8 cellular contexts compared by ENCODE assay signal in genomic region chr11:119084663-119085522, GRCh38. TPM values are rescaled to one million over a fixed set of nuclear protein-coding genes. Genes with fewer than 3 reads are reported as not detected.
A peak's percentile ranks its signal among the peaks of the same experiment; 100 is the strongest.
DNase-seq lines count a peak whose midpoint lies in the region; ATAC-seq and TF ChIP-seq lines count a peak whose summit lies in the region.

TSS of gene HMBS (plus strand) at chr11:119084881. CDS start at chr11:119085034, 153 bp downstream.

- no peaks in the 10 kb centered on the region for H3K27me3 Mint-ChIP-seq in chondrocyte (ENCODE audit: low read depth)

- peaks cover 3% of the 10 kb centered on the region for H3K36me3 ChIP-seq in kidney epithelial cell (ENCODE audit: control insufficient read depth, insufficient read depth, low read length)

- ATAC-seq in HG03439 (IDR thresholded peaks at IDR 0.05; ENCODE audit: unreplicated experiment): peak; percentile 77

- peaks cover 14% of the 10 kb centered on the region for H3K36me3 Mint-ChIP-seq in chondrocyte (ENCODE audit: low read depth)

- H3K4me1 Mint-ChIP-seq in chondrocyte (ENCODE audit: low read depth): peaks cover 18% of the 10 kb centered on the region

- H3K27ac Mint-ChIP-seq in chondrocyte (ENCODE audit: unreplicated experiment): peak within 1 kb of the TSS; percentile 92

- no peaks in the 10 kb centered on the region for H3K27me3 ChIP-seq in kidney epithelial cell (ENCODE audit: control insufficient read depth, insufficient read depth, low read length)

- H3K4me3 Mint-ChIP-seq in chondrocyte (ENCODE audit: unreplicated experiment): peak within 1 kb of the TSS; percentile 91

- H3K9me3 Mint-ChIP-seq in chondrocyte (ENCODE audit: low read depth): no peaks in the 10 kb centered on the region

- TF ChIP-seq POLR2A in GM19193 (IDR thresholded peaks at IDR 0.05; ENCODE audit: extremely low read depth, insufficient read depth, insufficient read length): peak; percentile 92

- DNase-seq in AML-193 (lab: John Stamatoyannopoulos, UW) (peak; percentile 90 to 92), NCI-H510A treated with DMSO at 0.1 percent for 48 hours (lab: John Stamatoyannopoulos, UW) (peak; percentile 92), chondrocyte (ENCODE audit: low spot score) (peak; percentile 95), kidney epithelial cell (ENCODE audit: low read depth) (peak; percentile 69)
- DNase-seq in activated CD4-positive, alpha-beta T cell treated with anti-CD3 and anti-CD28 coated beads for 24 hours (ENCODE audit: low read depth in 2 of 2): peak; percentile 83 to 86
- DNase-seq in stimulated activated CD4-positive, alpha-beta T cell treated with anti-CD3 and anti-CD28 coated beads, Interleukin-15, amount 100 ng/mL, for 48 hours (ENCODE audit: low read depth in 2 of 2): peak; percentile 89

- TF ChIP-seq CTCF in chondrocyte (IDR thresholded peaks at IDR 0.05): no peak
- no peak for TF ChIP-seq CTCF in kidney epithelial cell (IDR thresholded peaks at IDR 0.05; ENCODE audit: insufficient read depth, low read length, poor library complexity, severe bottlenecking)

- peak within 1 kb of the TSS; percentile 91 for H3K4me3 ChIP-seq in kidney epithelial cell (ENCODE audit: low read depth, low read length)

RNA-seq across cellular contexts. Expression of gene HMBS, which starts in this region (rescaled TPM):
- total RNA-seq in chondrocyte (16.1 to 21.3 TPM (median 16.7 TPM) in 3 replicates), kidney epithelial cell (27.7 and 29.7 TPM in 2 replicates)

Comparison
In these comparisons a context has a peak if more than half of its experiments do, and no peak if none do; other contexts are left out.
1. Peak in every context shown above with its lines: DNase-seq, ATAC-seq and H3K4me3 ChIP-seq.